In genomic region chr17:652310-652709, GRCh38 we compare ENCODE assay signal across 20 cellular contexts.
DNase-seq lines count a peak whose midpoint lies in the region; ATAC-seq and TF ChIP-seq lines count a peak whose summit lies in the region.
"Had no signal": no experiment of that assay in that cellular context is flagged by ENCODE, and none has a peak within 500 bp of the region (broad histone marks: within the 10 kb centered on the region; RNA-seq: fewer than 3 reads in every experiment).

No MANE protein-coding gene starts in this region.

- peaks cover 14% of the 10 kb centered on the region for H3K36me3 ChIP-seq in rectal smooth muscle tissue (ENCODE audit: control insufficient read depth, insufficient read depth, low read length)

- peaks cover 4% of the 10 kb centered on the region for H3K4me1 Mint-ChIP-seq in WTC11
- H3K4me1 Mint-ChIP-seq: activated CD4-positive, alpha-beta T cell treated with anti-CD3 and anti-CD28 coated beads for 36 hours had no signal

- peak; percentile 97 for ATAC-seq in left ventricle myocardium superior
- no peak for ATAC-seq in WTC11
- no peak for ATAC-seq in foreskin keratinocyte
- ATAC-seq: activated CD4-positive, alpha-beta T cell treated with anti-CD3 and anti-CD28 coated beads for 36 hours had no signal

- CTCF ChIA-PET in WTC11 (lab: Charles Lee), result interaction anchor here (0.9 kb wide), 1 partner anchor 21 kb away, joined by 3 read pairs; no protein-coding TSS in a partner anchor

- H3K27me3 Mint-ChIP-seq in WTC11 (ENCODE audit: low read depth), result no peaks in the 10 kb centered on the region
- H3K27me3 Mint-ChIP-seq: activated CD4-positive, alpha-beta T cell treated with anti-CD3 and anti-CD28 coated beads for 36 hours; naive B cell had no signal

- H3K27ac Mint-ChIP-seq in WTC11, result no peak overlapping the region
- H3K27ac Mint-ChIP-seq: activated CD4-positive, alpha-beta T cell treated with anti-CD3 and anti-CD28 coated beads for 36 hours; naive B cell had no signal

- peaks cover 22% of the 10 kb centered on the region for H3K36me3 Mint-ChIP-seq in WTC11

- POLR2A ChIA-PET in WTC11 (lab: Charles Lee), result no interaction called here

- DNase-seq in AG10803 (ENCODE audit: low read depth) (peak; percentile 76), left ventricle myocardium superior (peak; percentile 91), WTC11 (ENCODE audit: low spot score) (no peak), NCI-H774 (lab: John Stamatoyannopoulos, UW) (no peak), SIG-M5 (lab: John Stamatoyannopoulos, UW) (no peak), foreskin keratinocyte (no peak)
- DNase-seq: 8988T; activated CD4-positive, alpha-beta T cell treated with anti-CD3 and anti-CD28 coated beads for 36 hours; activated CD8-positive, alpha-beta memory T cell treated with anti-CD3 and anti-CD28 coated beads, Interleukin-2, amount 50 U/mL, for 4 hours; activated naive CD4-positive, alpha-beta T cell treated with anti-CD3 and anti-CD28 coated beads, Interleukin-2, amount 50 U/mL, for 16 hours; central memory CD4-positive, alpha-beta T cell; Karpas-422; naive B cell; NCI-H1436; NCI-H226; SHP77 treated with DMSO at 0.1 percent for 48 hours; stimulated activated CD4-positive, alpha-beta T cell treated with anti-CD3 and anti-CD28 coated beads, Interleukin-1b, Interleukin-23, amount 100 ng/mL, for 48 hours; T-helper 2 cell had no signal

- H3K9ac ChIP-seq in rectal smooth muscle tissue (ENCODE audit: low read length), result no peak overlapping the region

- no peak overlapping the region for H3K4me3 Mint-ChIP-seq in WTC11
- H3K4me3 Mint-ChIP-seq: activated CD4-positive, alpha-beta T cell treated with anti-CD3 and anti-CD28 coated beads for 36 hours; naive B cell had no signal

- intact Hi-C loops in left ventricle myocardium superior (cut with micrococcal nuclease), result no loop called here

- H3K27ac ChIP-seq in cingulate gyrus (ENCODE audit: low read depth, low read length) (peak overlapping the region; percentile 3), rectal smooth muscle tissue (ENCODE audit: low read depth, low read length) (peak overlapping the region; percentile 62), foreskin keratinocyte (no peak overlapping the region)

- no peaks in the 10 kb centered on the region for H3K27me3 ChIP-seq in rectal smooth muscle tissue (ENCODE audit: control insufficient read depth, insufficient read depth, low read length)
- H3K27me3 ChIP-seq in foreskin keratinocyte, result no peaks in the 10 kb centered on the region

- TF ChIP-seq CTCF in AG10803 (conservative IDR thresholded peaks at IDR 0.05; ENCODE audit: low read length) (no peak), WTC11 (IDR thresholded peaks at IDR 0.05) (no peak), foreskin keratinocyte (conservative IDR thresholded peaks at IDR 0.05) (no peak)

- H3K9me3 Mint-ChIP-seq in WTC11, result no peaks in the 10 kb centered on the region; the same call in 1 of the 2 replicates
- H3K9me3 Mint-ChIP-seq: naive B cell had no signal

- no peak overlapping the region for H3K4me3 ChIP-seq in AG10803 (ENCODE audit: low read length)
- H3K4me3 ChIP-seq in rectal smooth muscle tissue (ENCODE audit: low read length), result no peak overlapping the region

- H3K4me1 ChIP-seq in rectal smooth muscle tissue (ENCODE audit: control insufficient read depth, insufficient read depth, low read length) (peaks cover 3% of the 10 kb centered on the region), foreskin keratinocyte (no peaks in the 10 kb centered on the region)

TF ChIP-seq in WTC11, 78 proteins besides CTCF, POLR2A, EP300 and RAD21:
- no peak for TF ChIP-seq E2F1 (CRISPR knock-in tag; IDR thresholded peaks at IDR 0.05)
- no peak for TF ChIP-seq CBFB (CRISPR knock-in tag; IDR thresholded peaks at IDR 0.05; ENCODE audit: low read depth)
- no peak for TF ChIP-seq OVOL2 (CRISPR knock-in tag; IDR thresholded peaks at IDR 0.05; ENCODE audit: borderline replicate concordance)
- TF ChIP-seq NFATC4 (CRISPR knock-in tag; IDR thresholded peaks at IDR 0.05), result no peak
- no peak for TF ChIP-seq NR1H2 (CRISPR knock-in tag; IDR thresholded peaks at IDR 0.05)
- TF ChIP-seq ATF2 (CRISPR knock-in tag; IDR thresholded peaks at IDR 0.05; ENCODE audit: borderline replicate concordance, low read depth), result no peak
- TF ChIP-seq NR2C2 (CRISPR knock-in tag; IDR thresholded peaks at IDR 0.05), result no peak
- TF ChIP-seq ATF1 (CRISPR knock-in tag; IDR thresholded peaks at IDR 0.05), result no peak
- no peak for TF ChIP-seq FOXJ3 (CRISPR knock-in tag; IDR thresholded peaks at IDR 0.05; ENCODE audit: borderline replicate concordance)
- no peak for TF ChIP-seq TEAD4 (CRISPR knock-in tag; IDR thresholded peaks at IDR 0.05)
- no peak for TF ChIP-seq GRHL2 (CRISPR knock-in tag; IDR thresholded peaks at IDR 0.05; ENCODE audit: insufficient replicate concordance, severe bottlenecking)
- TF ChIP-seq E2F4 (CRISPR knock-in tag; IDR thresholded peaks at IDR 0.05; ENCODE audit: borderline replicate concordance, low read depth), result no peak
- TF ChIP-seq MLX (CRISPR knock-in tag; IDR thresholded peaks at IDR 0.05), result no peak
- TF ChIP-seq TP53 (CRISPR knock-in tag; IDR thresholded peaks at IDR 0.05), result no peak
- TF ChIP-seq ZSCAN18 (CRISPR knock-in tag; IDR thresholded peaks at IDR 0.05), result no peak
- TF ChIP-seq PRRX2 (CRISPR knock-in tag; IDR thresholded peaks at IDR 0.05), result no peak

Comparison
In these comparisons a context has a peak if more than half of its experiments do, and no peak if none do; other contexts are left out.
1. DNase-seq: peak in AG10803 (single experiment) and left ventricle myocardium superior (single experiment); none in WTC11 (single experiment), NCI-H774 (single experiment), SIG-M5 (single experiment) and foreskin keratinocyte (0 of 2).